In genomic region chr2:55010149-55010591, GRCh38 we compare ENCODE assay signal across 9 cellular contexts. TPM values are rescaled to one million over a fixed set of nuclear protein-coding genes. Genes with fewer than 3 reads are reported as not detected.
DNase-seq lines count a peak whose midpoint lies in the region; ATAC-seq, FAIRE-seq and TF ChIP-seq lines count a peak whose summit lies in the region.
"Had no signal": no experiment of that assay in that cellular context is flagged by ENCODE, and none has a peak within 500 bp of the region (broad histone marks: within the 10 kb centered on the region; RNA-seq: fewer than 3 reads in every experiment).

No MANE protein-coding gene starts in this region.

- H3K27me3 ChIP-seq in CD4-positive, alpha-beta memory T cell (ENCODE audit: insufficient read depth, low read length), result no peaks in the 10 kb centered on the region
- H3K27me3 ChIP-seq in SK-N-SH (ENCODE audit: insufficient read depth) (no peaks in the 10 kb centered on the region), K562 (ENCODE audit: control insufficient read depth in 2 of 2, insufficient read depth in 2 of 2, low read length in 2 of 2) (no peaks in the 10 kb centered on the region), kidney epithelial cell (ENCODE audit: control insufficient read depth, insufficient read depth, low read length) (no peaks in the 10 kb centered on the region)
- H3K27me3 ChIP-seq: SJSA1 had no signal

- peak overlapping the region; percentile 9 to 44 for H3K4me3 ChIP-seq in CD4-positive, alpha-beta memory T cell (ENCODE audit: low read length in 2 of 2)
- peak overlapping the region in 1 of 2 experiments; percentile 1; a peak in 1 of 4 replicates for H3K4me3 ChIP-seq in SK-N-SH (ENCODE audit: low read depth in 2 of 2, low read length in 1 of 2)
- no peak overlapping the region for H3K4me3 ChIP-seq in K562
- H3K4me3 ChIP-seq in kidney epithelial cell (ENCODE audit: low read depth, low read length), result no peak overlapping the region
- H3K4me3 ChIP-seq: SJSA1 had no signal

- BruUV-seq in K562 (replicated peaks; lab: Mats Ljungman, UMichigan), result no TSS peak

- H3K27ac ChIP-seq in CD4-positive, alpha-beta memory T cell (ENCODE audit: low read depth, low read length), result peak overlapping the region; percentile 44
- peak overlapping the region in 1 of 2 experiments; percentile 43; a peak in 2 of 4 replicates for H3K27ac ChIP-seq in SK-N-SH (ENCODE audit: low read depth in 2 of 2, low read length in 1 of 2)
- H3K27ac ChIP-seq in K562 (ENCODE audit: extremely low read depth, low read depth, low read length), result no peak overlapping the region
- H3K27ac ChIP-seq: SJSA1 had no signal

- no peak for TF ChIP-seq RAD21 in SK-N-SH (IDR thresholded peaks at IDR 0.05; ENCODE audit: low read length)
- TF ChIP-seq RAD21 in K562 (CRISPR knock-in tag; conservative IDR thresholded peaks at IDR 0.05 in 1 of 2, IDR thresholded peaks at IDR 0.05 in 1 of 2), result no peak

- H3K9me3 Mint-ChIP-seq in CD4-positive, alpha-beta memory T cell, result no peaks in the 10 kb centered on the region

- H3K36me3 ChIP-seq in CD4-positive, alpha-beta memory T cell (ENCODE audit: insufficient read depth, low read length), result no peaks in the 10 kb centered on the region
- H3K36me3 ChIP-seq in SK-N-SH (replicated peaks in 1 of 2; ENCODE audit: control insufficient read depth in 1 of 2, insufficient read depth in 2 of 2, low read length in 1 of 2) (peaks cover 4 to 27% of the 10 kb centered on the region in 2 experiments), K562 (ENCODE audit: control insufficient read depth, insufficient read depth, low read length) (peaks cover 14% of the 10 kb centered on the region), kidney epithelial cell (ENCODE audit: control insufficient read depth, insufficient read depth, low read length) (no peaks in the 10 kb centered on the region)

- TF ChIP-seq CTCF in SK-N-SH (IDR thresholded peaks at IDR 0.05) (no peak), K562 (IDR thresholded peaks at IDR 0.05 in 2 of 3, conservative IDR thresholded peaks at IDR 0.05 in 1 of 3; ENCODE audit: insufficient read depth in 2 of 3, low read depth in 1 of 3, low read length in 3 of 3) (no peak), kidney epithelial cell (IDR thresholded peaks at IDR 0.05; ENCODE audit: insufficient read depth, low read length, poor library complexity, severe bottlenecking) (no peak)

- H3K9me2 ChIP-seq in SK-N-SH, result no peaks in the 10 kb centered on the region

- peaks cover 45 to 73% (median 60%) of the 10 kb centered on the region in 4 donors for H3K4me1 Mint-ChIP-seq in CD4-positive, alpha-beta memory T cell

- H2AFZ ChIP-seq in SK-N-SH (ENCODE audit: low read depth) (no peak overlapping the region), K562 (ENCODE audit: low read depth, low read length) (no peak overlapping the region)

- peaks cover 51% of the 10 kb centered on the region for H3F3A ChIP-seq in SK-N-SH (replicated peaks; ENCODE audit: insufficient read depth)

- no peak for TF ChIP-seq EP300 in SK-N-SH (IDR thresholded peaks at IDR 0.05; ENCODE audit: borderline replicate concordance in 1 of 2, low read depth in 1 of 2, low read length in 1 of 2)
- TF ChIP-seq EP300 in K562 (IDR thresholded peaks at IDR 0.05; ENCODE audit: low read length), result no peak

- H3K4me2 ChIP-seq in SK-N-SH, result peak overlapping the region; percentile 46
- 0 out of 2 replicates have a peak overlapping the region, but pooled peaks have one; percentile 15 for H3K4me2 ChIP-seq in K562 (ENCODE audit: insufficient read depth, low read length)

- in situ Hi-C loops in K562 (cut with MboI), result no loop called here

- WGBS in SK-N-SH (ENCODE audit: low lambda C conversion rate), result 45% methylated on average over 5 of the region's 5 CpGs
- WGBS in K562 (ENCODE audit: insufficient coverage, low coverage, missing lambda C conversion rate), result 23% methylated on average over 5 of the region's 5 CpGs

- no peaks in the 10 kb centered on the region for H3K9me1 ChIP-seq in K562 (ENCODE audit: control insufficient read depth, insufficient read depth, low read length)

- DNase-seq in CD4-positive, alpha-beta memory T cell, result peak; percentile 50 to 82 (median 71)
- DNase-seq in SK-N-SH (no peak), K562 (ENCODE audit: extremely low read depth in 1 of 4, low spot score in 3 of 4) (peak in 2 of 4 experiments; percentile 30 to 57), kidney epithelial cell (ENCODE audit: low read depth) (peak; percentile 44), DMS79 (lab: John Stamatoyannopoulos, UW) (no peak)
- DNase-seq in stimulated activated CD4-positive, alpha-beta T cell treated with anti-CD3 and anti-CD28 coated beads, Interleukin-4, amount 100 ng/mL, for 1 hour, result peak; percentile 16

- peak overlapping the region; percentile 80 to 98 (median 94) for H3K27ac Mint-ChIP-seq in CD4-positive, alpha-beta memory T cell

- no peaks in the 10 kb centered on the region for H3K27me3 Mint-ChIP-seq in CD4-positive, alpha-beta memory T cell

- H3K4me1 ChIP-seq in CD4-positive, alpha-beta memory T cell (ENCODE audit: insufficient read depth, low read length), result peaks cover 80% of the 10 kb centered on the region
- peaks cover 28 to 83% of the 10 kb centered on the region in 2 experiments; a peak in 3 of 4 replicates for H3K4me1 ChIP-seq in SK-N-SH (ENCODE audit: control insufficient read depth in 1 of 2, insufficient read depth in 2 of 2, low read depth in 1 of 2, low read length in 1 of 2)
- peaks cover 0 to 60% of the 10 kb centered on the region in 2 experiments; a peak in 4 of 5 replicates for H3K4me1 ChIP-seq in K562 (replicated peaks in 1 of 2; ENCODE audit: control insufficient read depth in 2 of 2, insufficient read depth in 2 of 2, low read length in 2 of 2)

- intact Hi-C loops in CD4-positive, alpha-beta memory T cell (cut with micrococcal nuclease), result loop anchor here (5.0 to 10.0 kb wide), 2 partner anchors 108 to 485 kb away; no protein-coding TSS in a partner anchor
- intact Hi-C loops in K562 (cut with micrococcal nuclease), result loop anchor here (5.0 kb wide), 1 partner anchor 108 kb away; no protein-coding TSS in a partner anchor

- POLR2A ChIA-PET in CD4-positive, alpha-beta memory T cell (lab: Charles Lee; ENCODE audit: partially characterized antibody), result interaction anchor here (1.2 to 4.5 kb wide), 5 partner anchors 40 to 222 kb away, joined by 3 to 42 read pairs (median 7); partner anchors contain the start of genes CLHC1, RPS27A and RTN4
- POLR2A ChIA-PET in SK-N-SH (lab: Yijun Ruan, JAX) (no interaction called here), K562 (lab: Yijun Ruan, JAX) (interaction anchor here (0.7 to 1.2 kb wide), 2 partner anchors 15 to 55 kb away, joined by 3 read pairs; no protein-coding TSS in a partner anchor)

- H3K9me3 ChIP-seq in CD4-positive, alpha-beta memory T cell (ENCODE audit: control insufficient read depth in 1 of 2, low read length in 2 of 2), result no peaks in the 10 kb centered on the region
- H3K9me3 ChIP-seq in SK-N-SH, result no peaks in the 10 kb centered on the region
- H3K9me3 ChIP-seq in K562 (replicated peaks; ENCODE audit: control insufficient read depth, insufficient read depth, low read depth, low read length), result no peaks in the 10 kb centered on the region
- H3K9me3 ChIP-seq: SJSA1 had no signal

- CTCF ChIA-PET in CD4-positive, alpha-beta memory T cell (lab: Charles Lee; ENCODE audit: partially characterized antibody), result interaction anchor here (1.1 to 13.7 kb wide), 11 partner anchors 40 to 417 kb away, joined by 3 to 177 read pairs (median 4); partner anchors contain the start of gene RTN4
- CTCF ChIA-PET in SK-N-SH (lab: Yijun Ruan, JAX), result interaction anchor here (0.7 to 13.2 kb wide), 6 partner anchors 11 to 903 kb away, joined by 3 to 215 read pairs (median 4); no protein-coding TSS in a partner anchor
- CTCF ChIA-PET in K562 (lab: Yijun Ruan, JAX; ENCODE audit: low intra/inter-chr PET ratio), result no interaction called here

- H3K9ac ChIP-seq in SK-N-SH (no peak overlapping the region), K562 (ENCODE audit: insufficient read depth in 1 of 2, low read depth in 2 of 2, low read length in 2 of 2) (no peak overlapping the region)

- H3K36me3 Mint-ChIP-seq in CD4-positive, alpha-beta memory T cell, result peaks cover 2% of the 10 kb centered on the region in 2 donors

- ATAC-seq in GM19372 (IDR thresholded peaks at IDR 0.05; ENCODE audit: low read depth, unreplicated experiment) (peak; percentile 96), HG03432 (IDR thresholded peaks at IDR 0.05; ENCODE audit: unreplicated experiment) (peak; percentile 91), K562 (peak; percentile 44)

- H4K20me1 ChIP-seq in SK-N-SH (ENCODE audit: insufficient read depth) (peaks cover 100% of the 10 kb centered on the region), K562 (replicated peaks; ENCODE audit: control insufficient read depth, insufficient read depth, low read length) (peaks cover 35% of the 10 kb centered on the region)

- no peak for TF ChIP-seq POLR2A in K562 (conservative IDR thresholded peaks at IDR 0.05)

- peak overlapping the region; percentile 83 to 97 (median 93) for H3K4me3 Mint-ChIP-seq in CD4-positive, alpha-beta memory T cell

- peaks cover 100% of the 10 kb centered on the region for H3K79me2 ChIP-seq in SK-N-SH (ENCODE audit: insufficient read depth)
- peaks cover 100% of the 10 kb centered on the region for H3K79me2 ChIP-seq in K562 (ENCODE audit: control insufficient read depth, insufficient read depth, low read length)

- FAIRE-seq in K562 (lab: Jason Lieb, UNC), result peak; percentile 66

RNA-seq across cellular contexts. Expression of gene RTN4, which starts 40.1 kb away (rescaled TPM):
- 10 to 100 TPM; 73.8 to 81.3 TPM for total RNA-seq in CD4-positive, alpha-beta memory T cell
- polyA plus RNA-seq in CD4-positive, alpha-beta memory T cell, result 10 to 100 TPM; 89.1 to 90.0 TPM
- 225 and 315 TPM in 2 replicates for polyA plus RNA-seq in SK-N-SH (2012; rRNA removed)
- polyA plus RNA-seq in SK-N-SH (2012; cell fraction: cytosol; rRNA removed), result 554 and 729 TPM in 2 replicates
- 502 and 652 TPM in 2 replicates for polyA plus RNA-seq in SK-N-SH (2012; cell fraction: nucleus; rRNA removed)
- total RNA-seq in K562 (2011; cell fraction: chromatin; rRNA removed; ENCODE audit: low replicate concordance), result 172 and 408 TPM in 2 replicates
- total RNA-seq in K562 (2011; cell fraction: nucleolus; rRNA removed), result 188 and 224 TPM in 2 replicates
- 397 and 411 TPM in 2 replicates for total RNA-seq in K562 (2011; cell fraction: nucleoplasm; rRNA removed)
- 96.7 and 123 TPM in 2 replicates for total RNA-seq in K562 (2014; rRNA removed)
- 116 and 139 TPM in 2 replicates for total RNA-seq in K562 (2014; rRNA removed; fragmentation: Illumina TruSeq; extraction: Trizol)
- total RNA-seq in K562 (2015; rRNA removed; fragmentation: Illumina TruSeq; extraction: Trizol), result 67.3 and 73.0 TPM in 2 replicates
- total RNA-seq in K562 (2021), result 228 and 238 TPM in 2 replicates
- polyA plus RNA-seq in K562 (2011; rRNA removed), result 144 and 147 TPM in 2 replicates
- polyA plus RNA-seq in K562 (2011; cell fraction: cytosol; rRNA removed), result 58.0 and 129 TPM in 2 replicates
- polyA plus RNA-seq in K562 (2011; cell fraction: nucleus; rRNA removed), result 49.3 and 111 TPM in 2 replicates
- 173 and 413 TPM in 2 replicates for polyA plus RNA-seq in K562 (2012)
- polyA plus RNA-seq in K562 (2014; fragmentation: Illumina TruSeq; extraction: Trizol), result 217 and 248 TPM in 2 replicates
- polyA plus RNA-seq in K562 (2014; fragmentation: Nextera tagmentation; extraction: Ambion mirVana), result 10 to 100 TPM; 75.8 to 90.3 TPM
- 141 and 151 TPM in 2 replicates for polyA plus RNA-seq in K562 (2014; rRNA removed)
- polyA minus RNA-seq in K562 (2011; rRNA and poly(A)+ RNA removed), result 151 and 172 TPM in 2 replicates
- 70.4 and 76.7 TPM in 2 replicates for polyA minus RNA-seq in K562 (2011; cell fraction: cytosol; rRNA and poly(A)+ RNA removed)
- 45.9 and 84.7 TPM in 2 replicates for polyA minus RNA-seq in K562 (2011; cell fraction: nucleus; rRNA and poly(A)+ RNA removed)
- total RNA-seq in kidney epithelial cell, result 355 and 382 TPM in 2 replicates

Comparison
In these comparisons a context has a peak if more than half of its experiments do, and no peak if none do; other contexts are left out.
1. DNase-seq: peak in CD4-positive, alpha-beta memory T cell (5 of 5), kidney epithelial cell (single experiment) and stimulated activated CD4-positive, alpha-beta T cell treated with anti-CD3 and anti-CD28 coated beads, Interleukin-4, amount 100 ng/mL, for 1 hour (single experiment); none in SK-N-SH (single experiment) and DMS79 (single experiment).
2. H3K4me3 ChIP-seq: peak in CD4-positive, alpha-beta memory T cell (2 of 2); none in K562 (single experiment) and kidney epithelial cell (single experiment).
3. ATAC-seq: peak in every context shown above with its lines; median percentile 96 in GM19372; 91 in HG03432; 44 in K562.